Comparison of ENCODE assay signal across 8 cellular contexts in the genomic region with DNA sequence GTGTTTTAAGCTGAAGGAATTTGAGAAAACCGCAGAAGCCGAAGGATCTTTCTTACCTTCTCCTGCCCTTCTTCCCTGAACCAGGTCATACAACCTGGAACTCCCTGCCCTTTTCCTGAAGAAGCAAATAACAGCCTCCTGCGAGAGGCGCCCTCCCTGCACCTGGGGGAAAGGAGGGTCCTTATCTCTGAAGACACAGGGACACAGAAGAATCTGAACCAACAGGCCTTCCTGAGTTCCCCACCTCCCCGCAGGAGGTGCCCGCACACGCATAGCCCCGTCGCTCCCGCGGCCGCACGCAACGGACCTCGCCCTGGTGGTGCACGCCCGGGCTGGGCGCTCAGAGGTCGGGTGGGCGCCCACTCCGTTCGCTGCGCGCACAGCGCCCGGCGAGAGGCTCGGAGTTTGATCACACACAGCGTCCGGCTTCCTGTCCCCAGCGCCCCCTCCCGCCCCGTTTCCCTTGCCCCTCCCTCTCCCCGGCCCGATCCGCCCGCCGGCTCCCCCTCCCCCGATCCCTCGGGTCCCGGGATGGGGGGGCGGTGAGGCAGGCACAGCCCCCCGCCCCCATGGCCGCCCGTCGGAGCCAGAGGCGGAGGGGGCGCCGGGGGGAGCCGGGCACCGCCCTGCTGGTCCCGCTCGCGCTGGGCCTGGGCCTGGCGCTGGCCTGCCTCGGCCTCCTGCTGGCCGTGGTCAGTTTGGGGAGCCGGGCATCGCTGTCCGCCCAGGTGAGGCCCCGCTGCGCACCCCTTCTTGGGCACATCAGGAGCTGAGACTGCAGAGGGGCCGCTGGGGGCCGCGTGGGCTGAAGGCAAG. TPM values are rescaled to one million over a fixed set of nuclear protein-coding genes. Genes with fewer than 3 reads are reported as not detected.
DNase-seq lines count a peak whose midpoint lies in the region; ATAC-seq, FAIRE-seq and TF ChIP-seq lines count a peak whose summit lies in the region.

A gene with protein sequence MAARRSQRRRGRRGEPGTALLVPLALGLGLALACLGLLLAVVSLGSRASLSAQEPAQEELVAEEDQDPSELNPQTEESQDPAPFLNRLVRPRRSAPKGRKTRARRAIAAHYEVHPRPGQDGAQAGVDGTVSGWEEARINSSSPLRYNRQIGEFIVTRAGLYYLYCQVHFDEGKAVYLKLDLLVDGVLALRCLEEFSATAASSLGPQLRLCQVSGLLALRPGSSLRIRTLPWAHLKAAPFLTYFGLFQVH (plus strand): TSS at position 474 of the 816 bp plus-strand sequence. CDS start 96 bp downstream, at position 570.

- TF ChIP-seq CTCF in kidney (IDR thresholded peaks at IDR 0.05; ENCODE audit: borderline replicate concordance, extremely low read depth, insufficient read depth) (peak; percentile 11), spleen (IDR thresholded peaks at IDR 0.05 in 8 of 11, conservative IDR thresholded peaks at IDR 0.05 in 3 of 11) (peak in 5 of 11 experiments; percentile 8 to 24 (median 18))

- H3K27me3 ChIP-seq in spleen (replicated peaks in 1 of 7), result no peaks in the 10 kb centered on the region

- FAIRE-seq in GM19239 (lab: Jason Lieb, UNC) (peak; percentile 75), kidney (lab: Jason Lieb, UNC) (no peak)

- H3K36me3 ChIP-seq in kidney (ENCODE audit: control insufficient read depth in 1 of 2, insufficient read depth in 2 of 2, low read length in 2 of 2) (no peaks in the 10 kb centered on the region), spleen (peaks cover 0 to 23% (median 0%) of the 10 kb centered on the region in 6 donors)

- H3K4me1 ChIP-seq in kidney (ENCODE audit: control insufficient read depth in 1 of 2, insufficient read depth in 1 of 2, low read depth in 1 of 2, low read length in 2 of 2), result peaks cover 13 to 17% of the 10 kb centered on the region in 2 donors
- H3K4me1 ChIP-seq in spleen, result peaks cover 15 to 67% (median 59%) of the 10 kb centered on the region in 6 donors

- 0 to 5% (median 2%) methylated on average over 17 to 65 of the region's 65 CpGs for WGBS in spleen, 5 donors

- peak within 1 kb of the TSS; percentile 70 to 92 for H3K4me3 ChIP-seq in kidney (ENCODE audit: low read length in 2 of 2)
- peak within 1 kb of the TSS; percentile 60 to 82 (median 64) for H3K4me3 ChIP-seq in spleen

- peak within 1 kb of the TSS; percentile 94 for H3K27ac ChIP-seq in caudate nucleus (ENCODE audit: low read depth, low read length)
- peak within 1 kb of the TSS; percentile 88 to 93 for H3K27ac ChIP-seq in kidney (ENCODE audit: low read depth in 2 of 2, low read length in 2 of 2)
- peak within 1 kb of the TSS; percentile 87 to 97 (median 93) for H3K27ac ChIP-seq in spleen

- ATAC-seq in GM19463 (IDR thresholded peaks at IDR 0.05; ENCODE audit: unreplicated experiment), result no peak
- no peak for ATAC-seq in HG03460 (IDR thresholded peaks at IDR 0.05; ENCODE audit: unreplicated experiment)

- peak within 1 kb of the TSS; percentile 73 to 95 for H3K9ac ChIP-seq in kidney (ENCODE audit: low read length in 2 of 2)

- peak in 1 of 3 donors; percentile 41 for TF ChIP-seq POLR2A in spleen (IDR thresholded peaks at IDR 0.05)

- DNase-seq in GM19239 (ENCODE audit: insufficient read length, low spot score) (no peak), T1000 (lab: John Stamatoyannopoulos, UW) (peak; percentile 12), caudate nucleus (lab: John Stamatoyannopoulos, UW) (peak in 37 of 61 donors; percentile 16 to 74 (median 49)), kidney (peak; percentile 91), spleen (peak; percentile 94), H4 (ENCODE audit: low spot score) (no peak)

- intact Hi-C loops in kidney (cut with DNase I) (no loop called here), spleen (cut with DNase I; ENCODE audit: low total_unique reads) (no loop called here)

- H3K9me3 ChIP-seq in kidney (ENCODE audit: control insufficient read depth in 1 of 2, low read length in 2 of 2), result no peaks in the 10 kb centered on the region
- H3K9me3 ChIP-seq in spleen, result no peaks in the 10 kb centered on the region

RNA-seq across cellular contexts. Expression of the gene that starts here (rescaled TPM):
- total RNA-seq in kidney (48.0 TPM), spleen (10 to 100 TPM; 37.4 to 64.6 (median 60.5) TPM)
- polyA plus RNA-seq in kidney (ENCODE audit: insufficient read depth, low read depth, low replicate concordance) (61.8 TPM), spleen (10 to 100 TPM; 46.5 to 65.0 (median 49.3) TPM)
- 2.4 TPM in 1 of 2 replicates, not detected in the other for total RNA-seq in H4 (2014; rRNA removed; shearing (Covaris generic))

Comparison
In these comparisons a context has a peak if more than half of its experiments do, and no peak if none do; other contexts are left out.
1. RNA of the gene that starts here (total RNA-seq): 37.4 to 64.6 TPM in spleen and 48.0 TPM in kidney (single experiment); 2.4 TPM in H4; every median in the first group is over 10 times any median in the second.
2. DNase-seq: peak in T1000 (single experiment), caudate nucleus (37 of 61), kidney (single experiment) and spleen (single experiment); none in GM19239 (single experiment) and H4 (single experiment).
3. Peak in every context shown above with its lines, with median percentiles within 50 percentile points of each other: H3K27ac ChIP-seq.